9 cellular contexts compared by ENCODE assay signal in genomic region chr7:538764-539685, GRCh38. TPM values are rescaled to one million over a fixed set of nuclear protein-coding genes. Genes with fewer than 3 reads are reported as not detected.
DNase-seq lines count a peak whose midpoint lies in the region; ATAC-seq and TF ChIP-seq lines count a peak whose summit lies in the region.
"Had no signal": no experiment of that assay in that cellular context is flagged by ENCODE, and none has a peak within 500 bp of the region (broad histone marks: within the 10 kb centered on the region; RNA-seq: fewer than 3 reads in every experiment).

No MANE protein-coding gene starts in this region.

- H3K27ac ChIP-seq in HUES6 (ENCODE audit: low read depth, low read length), result peak overlapping the region; percentile 65; the same call in 1 of the 2 replicates
- H3K27ac ChIP-seq in transverse colon, result peak overlapping the region; percentile 79 to 91 (median 86)
- no peak overlapping the region for H3K27ac ChIP-seq in psoas muscle

- H3K4me1 ChIP-seq in HUES6 (ENCODE audit: control insufficient read depth, insufficient read depth, low read length) (peaks cover 32% of the 10 kb centered on the region), adipocyte (ENCODE audit: control insufficient read depth, insufficient read depth, low read length) (peaks cover 29% of the 10 kb centered on the region), transverse colon (peaks cover 17 to 28% (median 24%) of the 10 kb centered on the region in 4 donors), psoas muscle (no peaks in the 10 kb centered on the region)

- intact Hi-C loops in left colon (cut with DNase I, micrococcal nuclease), result no loop called here
- intact Hi-C loops in transverse colon (cut with DNase I; ENCODE audit: low total_unique reads), result no loop called here
- intact Hi-C loops in psoas muscle (cut with DNase I), result no loop called here

- no peak for TF ChIP-seq CTCF in transverse colon (IDR thresholded peaks at IDR 0.05)
- no peak for TF ChIP-seq CTCF in psoas muscle (IDR thresholded peaks at IDR 0.05)

- H3K4me3 ChIP-seq in HUES6 (ENCODE audit: low read depth, low read length) (no peak overlapping the region), adipocyte (ENCODE audit: low read length) (no peak overlapping the region), transverse colon (peak overlapping the region in 1 of 4 donors; percentile 11), psoas muscle (no peak overlapping the region)

- TF ChIP-seq POLR2A in transverse colon (IDR thresholded peaks at IDR 0.05), result peak; percentile 21

- H3K36me3 ChIP-seq in HUES6 (ENCODE audit: control insufficient read depth, insufficient read depth, low read length) (no peaks in the 10 kb centered on the region), adipocyte (ENCODE audit: control insufficient read depth, insufficient read depth, low read length, severe bottlenecking) (no peaks in the 10 kb centered on the region), transverse colon (no peaks in the 10 kb centered on the region), psoas muscle (ENCODE audit: insufficient read depth in 1 of 2, low read depth in 1 of 2) (no peaks in the 10 kb centered on the region)

- no peaks in the 10 kb centered on the region for H3K27me3 ChIP-seq in HUES6 (ENCODE audit: control insufficient read depth, insufficient read depth, low read length)
- peaks cover 7% of the 10 kb centered on the region for H3K27me3 ChIP-seq in adipocyte (replicated peaks; ENCODE audit: control insufficient read depth, insufficient read depth, low read length)
- H3K27me3 ChIP-seq in transverse colon, result no peaks in the 10 kb centered on the region
- peaks cover 0 to 5% (median 0%) of the 10 kb centered on the region in 3 donors for H3K27me3 ChIP-seq in psoas muscle (ENCODE audit: insufficient read depth in 3 of 3, low read length in 2 of 3)

- DNase-seq in adipocyte (ENCODE audit: low read depth), result no peak
- DNase-seq in left colon, result peak; percentile 65 to 68
- DNase-seq in transverse colon, result peak; percentile 65
- DNase-seq in dedifferentiated amniotic fluid mesenchymal stem cell (ENCODE audit: extremely low spot score), result no peak
- DNase-seq in psoas muscle, result no peak
- DNase-seq: NCI-H1930 had no signal

- 60% methylated on average over 31 of the region's 37 CpGs; no CpG with 5 or more reads in 1 of the 2 donors for WGBS in transverse colon (ENCODE audit: low coverage in 1 of 2), 2 donors
- 81 to 88% (median 85%) methylated on average over 36 to 37 of the region's 37 CpGs for WGBS in psoas muscle, 3 donors

- peak overlapping the region; percentile 64 for H3K9ac ChIP-seq in HUES6 (ENCODE audit: low read length)
- peak overlapping the region; percentile 54 for H3K9ac ChIP-seq in adipocyte (ENCODE audit: low read length)

- H3K9me3 ChIP-seq in HUES6 (ENCODE audit: control insufficient read depth, insufficient read depth, low read depth, low read length) (no peaks in the 10 kb centered on the region), adipocyte (ENCODE audit: control insufficient read depth, low read length) (no peaks in the 10 kb centered on the region), transverse colon (no peaks in the 10 kb centered on the region), psoas muscle (no peaks in the 10 kb centered on the region)

- in situ Hi-C loops in transverse colon (cut with MboI; ENCODE audit: low pct_ligation_motif_present in 1 of 4, low pct_unique_long_range_greater_than_20kb in 1 of 4, low sequenced_read_pairs in 3 of 4), result no loop called here

- ATAC-seq in left colon (peak; percentile 52), HG03196 (IDR thresholded peaks at IDR 0.05; ENCODE audit: unreplicated experiment) (no peak), psoas muscle (no peak)

- TF ChIP-seq EP300 in transverse colon (IDR thresholded peaks at IDR 0.05; ENCODE audit: low read depth), result no peak

RNA-seq across cellular contexts. Expression of gene PDGFA, which starts 19.4 kb away (rescaled TPM):
- 10 to 100 TPM; 58.7 to 80.2 TPM for total RNA-seq in left colon
- total RNA-seq in transverse colon, result 100 to 1,000 TPM in 2 of 4 donors, 10 to 100 TPM in 2; 60.2 to 123 (median 104) TPM
- 10 to 100 TPM; 13.9 to 30.4 (median 19.2) TPM for total RNA-seq in psoas muscle
- 10 to 100 TPM in 2 of 3 donors, 1 to 10 TPM in 1; 9.1 to 24.4 (median 15.3) TPM for polyA plus RNA-seq in psoas muscle
- polyA plus RNA-seq: IgD-negative memory B cell had no signal

Comparison
In these comparisons a context has a peak if more than half of its experiments do, and no peak if none do; other contexts are left out.
1. DNase-seq: peak in left colon (2 of 2) and transverse colon (single experiment); none in adipocyte (single experiment), dedifferentiated amniotic fluid mesenchymal stem cell (single experiment) and psoas muscle (0 of 2).